8 cellular contexts compared by ENCODE assay signal in genomic region chr1:33255347-33256311, GRCh38. TPM values are rescaled to one million over a fixed set of nuclear protein-coding genes. Genes with fewer than 3 reads are reported as not detected.
DNase-seq lines count a peak whose midpoint lies in the region; ATAC-seq and TF ChIP-seq lines count a peak whose summit lies in the region.

No MANE protein-coding gene starts in this region.

- intact Hi-C loops in heart left ventricle (cut with DNase I) = loop anchor here in 4 of 10 donors (5.0 to 10.0 kb wide), 5 partner anchors 33 to 121 kb away; partner anchors contain the start of gene TRIM62 (in 1 of the 4)
- intact Hi-C loops in ovary (cut with DNase I) = no loop called here
- intact Hi-C loops in uterus (cut with DNase I; ENCODE audit: low total_unique reads) = no loop called here

- H3K27me3 ChIP-seq in HUES48 (ENCODE audit: control insufficient read depth, insufficient read depth, low read length) (no peaks in the 10 kb centered on the region; the same call in 1 of the 2 replicates), SJCRH30 (no peaks in the 10 kb centered on the region), heart left ventricle (no peaks in the 10 kb centered on the region), ovary (no peaks in the 10 kb centered on the region), uterus (no peaks in the 10 kb centered on the region)

- H3K9me3 Mint-ChIP-seq in activated naive CD8-positive, alpha-beta T cell treated with anti-CD3 and anti-CD28 coated beads, Interleukin-2, amount 50 U/mL, for 24 hours = no peaks in the 10 kb centered on the region

- TF ChIP-seq POLR2A in heart left ventricle (IDR thresholded peaks at IDR 0.05) (peak in 1 of 2 donors; percentile 82), ovary (IDR thresholded peaks at IDR 0.05) (no peak), uterus (IDR thresholded peaks at IDR 0.05) (peak; percentile 38 to 49)

- H3K27ac ChIP-seq in HUES48 (ENCODE audit: low read depth, low read length) (peak overlapping the region; percentile 28), SJCRH30 (peak overlapping the region; percentile 89), heart left ventricle (peak overlapping the region; percentile 92 to 98 (median 95)), ovary (peak overlapping the region; percentile 77 to 94), uterus (peak overlapping the region; percentile 93 to 94)

- WGBS in heart left ventricle, 4 donors = 5 to 21% (median 12%) methylated on average over 18 to 82 of the region's 84 CpGs
- WGBS in ovary, 3 donors = 11 to 21% (median 18%) methylated on average over 44 to 76 of the region's 84 CpGs

- H3K27me3 Mint-ChIP-seq in activated naive CD8-positive, alpha-beta T cell treated with anti-CD3 and anti-CD28 coated beads, Interleukin-2, amount 50 U/mL, for 24 hours = peaks cover 2% of the 10 kb centered on the region

- peak overlapping the region; percentile 63 for H3K4me3 Mint-ChIP-seq in activated naive CD8-positive, alpha-beta T cell treated with anti-CD3 and anti-CD28 coated beads, Interleukin-2, amount 50 U/mL, for 24 hours

- ATAC-seq in activated naive CD8-positive, alpha-beta T cell treated with anti-CD3 and anti-CD28 coated beads, Interleukin-2, amount 50 U/mL, for 24 hours = peak; percentile 65
- ATAC-seq in heart left ventricle = peak; percentile 81 to 88 (median 88)

- peaks cover 31% of the 10 kb centered on the region for H3K4me1 Mint-ChIP-seq in activated naive CD8-positive, alpha-beta T cell treated with anti-CD3 and anti-CD28 coated beads, Interleukin-2, amount 50 U/mL, for 24 hours

- H3K36me3 ChIP-seq in HUES48 (ENCODE audit: control insufficient read depth, insufficient read depth, low read length) = no peaks in the 10 kb centered on the region; the same call in 1 of the 2 replicates
- 0 out of 2 replicates have a peak, but pooled peaks cover 2% of the 10 kb centered on the region for H3K36me3 ChIP-seq in SJCRH30
- H3K36me3 ChIP-seq in heart left ventricle = no peaks in the 10 kb centered on the region
- no peaks in the 10 kb centered on the region for H3K36me3 ChIP-seq in ovary
- H3K36me3 ChIP-seq in uterus = no peaks in the 10 kb centered on the region

- peaks cover 12% of the 10 kb centered on the region for H3K4me1 ChIP-seq in HUES48 (ENCODE audit: control insufficient read depth, insufficient read depth, low read length)
- H3K4me1 ChIP-seq in SJCRH30 = peaks cover 14% of the 10 kb centered on the region; the same call in 1 of the 2 replicates
- peaks cover 13 to 44% (median 32%) of the 10 kb centered on the region in 12 donors for H3K4me1 ChIP-seq in heart left ventricle
- peaks cover 20% of the 10 kb centered on the region for H3K4me1 ChIP-seq in ovary (ENCODE audit: insufficient read depth)
- H3K4me1 ChIP-seq in uterus = peaks cover 0 to 13% of the 10 kb centered on the region in 2 donors

- no peaks in the 10 kb centered on the region for H3K36me3 Mint-ChIP-seq in activated naive CD8-positive, alpha-beta T cell treated with anti-CD3 and anti-CD28 coated beads, Interleukin-2, amount 50 U/mL, for 24 hours (ENCODE audit: low read depth)

- H3K9me3 ChIP-seq in HUES48 (ENCODE audit: control insufficient read depth, insufficient read depth, low read length) = no peaks in the 10 kb centered on the region
- H3K9me3 ChIP-seq in SJCRH30 (replicated peaks) = no peaks in the 10 kb centered on the region
- H3K9me3 ChIP-seq in heart left ventricle = no peaks in the 10 kb centered on the region
- no peaks in the 10 kb centered on the region for H3K9me3 ChIP-seq in ovary
- H3K9me3 ChIP-seq in uterus = no peaks in the 10 kb centered on the region

- in situ Hi-C loops in GM13976 (cut with MboI; ENCODE audit: low sequenced_read_pairs, unreplicated experiment) = no loop called here

- TF ChIP-seq EP300 in ovary (IDR thresholded peaks at IDR 0.05) = no peak

- H3K9ac ChIP-seq in HUES48 (ENCODE audit: low read depth, low read length) = no peak overlapping the region; the same call in 1 of the 2 replicates

- peak overlapping the region; percentile 47 for H3K27ac Mint-ChIP-seq in activated naive CD8-positive, alpha-beta T cell treated with anti-CD3 and anti-CD28 coated beads, Interleukin-2, amount 50 U/mL, for 24 hours

- DNase-seq in GM13976 (ENCODE audit: low spot score) = peak; percentile 72
- DNase-seq in SJCRH30 = peak; percentile 92 to 93
- peak; percentile 50 for DNase-seq in activated naive CD8-positive, alpha-beta T cell treated with anti-CD3 and anti-CD28 coated beads, Interleukin-2, amount 50 U/mL, for 24 hours
- peak; percentile 78 to 91 (median 86) for DNase-seq in heart left ventricle
- peak; percentile 45 to 65 (median 59) for DNase-seq in ovary
- DNase-seq in uterus = peak; percentile 54 to 66
- DNase-seq in NK-92 (lab: John Stamatoyannopoulos, UW; ENCODE audit: unreplicated experiment) = no peak

- TF ChIP-seq CTCF in GM13976 (IDR thresholded peaks at IDR 0.05; ENCODE audit: borderline replicate concordance, control extremely low read depth, extremely low read depth, insufficient read depth, missing control alignments) = no peak
- TF ChIP-seq CTCF in heart left ventricle (IDR thresholded peaks at IDR 0.05) = no peak
- TF ChIP-seq CTCF in ovary (IDR thresholded peaks at IDR 0.05) = no peak
- TF ChIP-seq CTCF in uterus (IDR thresholded peaks at IDR 0.05) = no peak

- H3K4me3 ChIP-seq in HUES48 (ENCODE audit: low read depth, low read length) (peak overlapping the region; percentile 64), SJCRH30 (peak overlapping the region; percentile 89), heart left ventricle (peak overlapping the region; percentile 42 to 99 (median 62)), ovary (peak overlapping the region; percentile 44), uterus (peak overlapping the region; percentile 28 to 52)

RNA-seq across cellular contexts. Expression of gene ZNF362, which starts 0.7 kb away (rescaled TPM):
- 27.3 and 29.3 TPM in 2 replicates for total RNA-seq in SJCRH30 (2014; rRNA removed; shearing (Covaris generic))
- total RNA-seq in heart left ventricle = 10 to 100 TPM; 24.9 to 39.7 (median 33.3) TPM
- 10 to 100 TPM; 11.1 to 18.8 TPM for polyA plus RNA-seq in heart left ventricle
- 10 to 100 TPM in 6 of 7 donors, 1 to 10 TPM in 1; 8.2 to 52.6 (median 33.6) TPM for total RNA-seq in ovary
- 10 to 100 TPM; 13.9 to 23.0 TPM for polyA plus RNA-seq in ovary
- 10 to 100 TPM in 3 of 4 donors, 1 to 10 TPM in 1; 9.2 to 45.3 (median 25.8) TPM for total RNA-seq in uterus

Comparison
In these comparisons a context has a peak if more than half of its experiments do, and no peak if none do; other contexts are left out.
1. H3K27ac ChIP-seq: peak in every context shown above with its lines; median percentile 95 in heart left ventricle; 94 in uterus; 89 in SJCRH30; 86 in ovary; 28 in HUES48.